17 cellular contexts compared by ENCODE assay signal in the genomic region with DNA sequence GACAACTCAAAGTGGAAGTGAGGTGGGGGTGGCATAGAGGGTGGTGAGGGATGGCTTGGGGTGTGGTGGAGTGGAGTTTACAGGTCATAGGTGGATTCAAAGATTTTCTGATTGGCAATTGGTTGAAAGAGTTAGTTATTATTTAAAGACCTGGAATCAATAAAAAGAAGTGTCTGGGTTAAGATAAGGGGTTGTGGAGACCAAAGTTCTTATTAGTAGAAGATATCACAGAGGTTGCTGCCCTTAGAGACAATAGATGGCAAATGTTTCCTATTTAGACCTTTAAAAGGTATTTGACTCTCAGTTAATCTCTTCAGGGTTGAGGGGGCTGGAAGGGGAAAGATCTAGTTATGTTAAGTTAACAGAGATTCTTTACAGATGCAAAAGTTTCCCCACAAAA.
DNase-seq lines count a peak whose midpoint lies in the region; ATAC-seq and TF ChIP-seq lines count a peak whose summit lies in the region.
"Had no signal": no experiment of that assay in that cellular context is flagged by ENCODE, and none has a peak within 500 bp of the region (broad histone marks: within the 10 kb centered on the region; RNA-seq: fewer than 3 reads in every experiment).

No MANE protein-coding gene starts in this region.

- H3K4me1 ChIP-seq in Caco-2, result peaks cover 41% of the 10 kb centered on the region
- H3K4me1 ChIP-seq in HUES64 (ENCODE audit: insufficient read depth, low read length), result peaks cover 29% of the 10 kb centered on the region

- H3K9me3 ChIP-seq in Caco-2 (0 out of 2 replicates have a peak, but pooled peaks cover 5% of the 10 kb centered on the region), HUES64 (ENCODE audit: insufficient read depth, low read depth, low read length) (peaks cover 7% of the 10 kb centered on the region; the same call in 1 of the 2 replicates)
- H3K9me3 ChIP-seq: HAP-1 had no signal

- H3K36me3 Mint-ChIP-seq in Caco-2 (ENCODE audit: insufficient read depth, unreplicated experiment), result no peaks in the 10 kb centered on the region
- no peaks in the 10 kb centered on the region for H3K36me3 Mint-ChIP-seq in nephron (ENCODE audit: low read depth)

- H3K4me1 Mint-ChIP-seq in Caco-2 (ENCODE audit: low read depth, unreplicated experiment), result peaks cover 23% of the 10 kb centered on the region
- H3K4me1 Mint-ChIP-seq in nephron, result peaks cover 74% of the 10 kb centered on the region

- CTCF ChIA-PET in Caco-2 (lab: Charles Lee), result no interaction called here

- peaks cover 8% of the 10 kb centered on the region for H3K9me3 Mint-ChIP-seq in Caco-2 (ENCODE audit: unreplicated experiment)
- H3K9me3 Mint-ChIP-seq in nephron, result peaks cover 6% of the 10 kb centered on the region

- H3K4me3 ChIP-seq in Caco-2 (ENCODE audit: low read depth, low read length) (no peak overlapping the region), HUES64 (ENCODE audit: low read length) (no peak overlapping the region)
- H3K4me3 ChIP-seq: BLaER1 treated with 17β-estradiol and CSF1 and Interleukin-3, amounts not matched to agents 10 nM and 100 nM; GM23248; HAP-1 had no signal

- H3K4me3 Mint-ChIP-seq in Caco-2 (ENCODE audit: unreplicated experiment) (no peak overlapping the region), nephron (no peak overlapping the region)

- no peak overlapping the region for H3K9ac ChIP-seq in HUES64 (ENCODE audit: low read depth, low read length)
- H3K9ac ChIP-seq: BLaER1 treated with 17β-estradiol and CSF1 and Interleukin-3, amounts not matched to agents 10 nM and 100 nM; GM23248 had no signal

- TF ChIP-seq CTCF in Caco-2 (IDR thresholded peaks at IDR 0.05; ENCODE audit: insufficient read depth in 1 of 2, low read depth in 1 of 2, low read length in 1 of 2, severe bottlenecking in 1 of 2, unreplicated experiment in 1 of 2), result no peak
- TF ChIP-seq CTCF in nephron (IDR thresholded peaks at IDR 0.05; ENCODE audit: unreplicated experiment in 3 of 3), result no peak

- intact Hi-C loops in Caco-2 (cut with micrococcal nuclease; ENCODE audit: unreplicated experiment), result loop anchor here (5.0 kb wide), 1 partner anchor 347 kb away; no protein-coding TSS in a partner anchor

- no peaks in the 10 kb centered on the region for H3K27me3 Mint-ChIP-seq in Caco-2 (ENCODE audit: insufficient read depth, unreplicated experiment)
- peaks cover 3% of the 10 kb centered on the region for H3K27me3 Mint-ChIP-seq in nephron (ENCODE audit: low read depth)

- H3K27me3 ChIP-seq in Caco-2 (replicated peaks; ENCODE audit: control insufficient read depth, insufficient read depth, low read length) (no peaks in the 10 kb centered on the region), HUES64 (ENCODE audit: insufficient read depth, low read length) (no peaks in the 10 kb centered on the region)
- H3K27me3 ChIP-seq: BLaER1 treated with 17β-estradiol and CSF1 and Interleukin-3, amounts not matched to agents 10 nM and 100 nM had no signal

- H3K36me3 ChIP-seq in Caco-2 (ENCODE audit: control insufficient read depth, insufficient read depth, low read length) (no peaks in the 10 kb centered on the region), HUES64 (ENCODE audit: insufficient read depth, low read length) (no peaks in the 10 kb centered on the region)
- H3K36me3 ChIP-seq: HAP-1 had no signal

- ATAC-seq in left lobe of liver (peak; percentile 40), HG03196 (IDR thresholded peaks at IDR 0.05; ENCODE audit: unreplicated experiment) (no peak)

- peak overlapping the region; percentile 67; the same call in 1 of the 2 replicates for H3K27ac ChIP-seq in HUES64 (ENCODE audit: low read depth, low read length)
- H3K27ac ChIP-seq: 22Rv1; BLaER1 treated with 17β-estradiol and CSF1 and Interleukin-3, amounts not matched to agents 10 nM and 100 nM; GM23248; HL-60 had no signal

- BruUV-seq in Caco-2 (replicated peaks; lab: Mats Ljungman, UMichigan), result no TSS peak

- POLR2A ChIA-PET in Caco-2 (lab: Charles Lee), result no interaction called here

- DNase-seq in Caco-2 (no peak), left lobe of liver (ENCODE audit: low spot score) (no peak), ureter (ENCODE audit: low spot score) (no peak), NCI-H1417 (lab: John Stamatoyannopoulos, UW) (no peak), activated gamma-delta T cell (lab: John Stamatoyannopoulos, UW) (no peak)
- DNase-seq: AML-193; Calu3; CD4-positive, CD25-positive, alpha-beta regulatory T cell; DMS 273 treated with DMSO at 0.1 percent for 48 hours; GM23248 had no signal

- H3K27ac Mint-ChIP-seq in Caco-2 (ENCODE audit: unreplicated experiment) (peak overlapping the region; percentile 6), nephron (peak overlapping the region; percentile 85 to 90 (median 87))
- H3K27ac Mint-ChIP-seq: CD4-positive, CD25-positive, alpha-beta regulatory T cell had no signal
